ENCODE assay signal across 17 cellular contexts in the genomic region with DNA sequence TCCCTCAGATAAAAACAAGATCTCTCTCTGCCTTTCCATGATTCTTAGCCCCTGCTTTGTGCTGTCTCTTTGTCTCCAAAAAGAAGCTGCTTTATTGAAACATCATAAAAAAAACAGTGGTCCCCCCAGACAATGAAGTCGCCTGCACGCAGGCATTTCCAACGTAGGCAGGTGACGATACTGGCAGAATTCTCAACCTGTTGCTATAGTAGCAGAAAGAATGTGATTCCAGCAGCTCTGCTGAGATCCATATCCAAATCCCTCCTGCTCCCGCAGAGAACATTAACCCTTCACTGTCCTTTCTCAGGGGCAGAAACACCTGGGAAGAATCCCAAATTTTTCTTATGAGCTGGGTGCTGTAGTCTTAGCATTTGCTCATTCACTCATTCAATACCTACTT.
DNase-seq lines count a peak whose midpoint lies in the region; ATAC-seq and TF ChIP-seq lines count a peak whose summit lies in the region.
"Had no signal": no experiment of that assay in that cellular context is flagged by ENCODE, and none has a peak within 500 bp of the region (broad histone marks: within the 10 kb centered on the region; RNA-seq: fewer than 3 reads in every experiment).

No MANE protein-coding gene starts in this region.

- H3K4me3 ChIP-seq in HEK293 (ENCODE audit: low read depth, low read length) (no peak overlapping the region), neuron (ENCODE audit: low read length) (no peak overlapping the region)
- H3K4me3 ChIP-seq: colonic mucosa, tibial artery had no signal

- H3K27me3 Mint-ChIP-seq in T-helper 2 cell treated with Interferon-gamma antibody and Interleukin-4, amounts not matched to agents 5 μg/mL and 100 μg/mL, for 36 hours (ENCODE audit: low read depth): no peaks in the 10 kb centered on the region

- ATAC-seq in HG02938 (IDR thresholded peaks at IDR 0.05; ENCODE audit: unreplicated experiment): no peak

- CTCF ChIA-PET in HEK293 (lab: Yijun Ruan, JAX): interaction anchor here (1.1 kb wide), 1 partner anchor 138 kb away, joined by 3 read pairs; no protein-coding TSS in a partner anchor

- no peaks in the 10 kb centered on the region for H3K4me1 Mint-ChIP-seq in T-helper 2 cell treated with Interferon-gamma antibody and Interleukin-4, amounts not matched to agents 5 μg/mL and 100 μg/mL, for 36 hours (ENCODE audit: low read depth)

- H3K36me3 Mint-ChIP-seq in T-helper 2 cell treated with Interferon-gamma antibody and Interleukin-4, amounts not matched to agents 5 μg/mL and 100 μg/mL, for 36 hours (ENCODE audit: low read depth): no peaks in the 10 kb centered on the region

- H3K27ac Mint-ChIP-seq in T-helper 2 cell treated with Interferon-gamma antibody and Interleukin-4, amounts not matched to agents 5 μg/mL and 100 μg/mL, for 36 hours: no peak overlapping the region
- H3K27ac Mint-ChIP-seq: T-helper 1 cell treated with Interleukin-12 subunit alpha and Interleukin-12 subunit beta and Interleukin-4 antibody, amounts not matched to agents 30 μg/mL and 1 μg/mL, for 36 hours had no signal

- no peaks in the 10 kb centered on the region for H3K4me1 ChIP-seq in HEK293 (ENCODE audit: control insufficient read depth, insufficient read depth, low read length)
- peaks cover 26% of the 10 kb centered on the region for H3K4me1 ChIP-seq in neuron (ENCODE audit: insufficient read depth, low read length)
- H3K4me1 ChIP-seq: colonic mucosa had no signal

- no peak overlapping the region for H3K4me3 Mint-ChIP-seq in T-helper 2 cell treated with Interferon-gamma antibody and Interleukin-4, amounts not matched to agents 5 μg/mL and 100 μg/mL, for 36 hours
- H3K4me3 Mint-ChIP-seq: T-helper 1 cell treated with Interleukin-12 subunit alpha and Interleukin-12 subunit beta and Interleukin-4 antibody, amounts not matched to agents 30 μg/mL and 1 μg/mL, for 36 hours had no signal

- POLR2A ChIA-PET in HEK293 (lab: Yijun Ruan, JAX): no interaction called here

- no peaks in the 10 kb centered on the region for H3K9me3 Mint-ChIP-seq in T-helper 2 cell treated with Interferon-gamma antibody and Interleukin-4, amounts not matched to agents 5 μg/mL and 100 μg/mL, for 36 hours
- H3K9me3 Mint-ChIP-seq: T-helper 1 cell treated with Interleukin-12 subunit alpha and Interleukin-12 subunit beta and Interleukin-4 antibody, amounts not matched to agents 30 μg/mL and 1 μg/mL, for 36 hours had no signal

- H3K27ac ChIP-seq in HEK293 (ENCODE audit: extremely low read depth, low read depth, low read length): no peak overlapping the region
- peak overlapping the region; percentile 89 for H3K27ac ChIP-seq in epithelial cell of prostate
- H3K27ac ChIP-seq: colonic mucosa, parathyroid adenoma, tibial artery had no signal

- DNase-seq in NCI-H748 (lab: John Stamatoyannopoulos, UW; ENCODE audit: unreplicated experiment) (peak; percentile 86), epithelial cell of prostate (ENCODE audit: low read depth, low spot score) (no peak), dedifferentiated amniotic fluid mesenchymal stem cell (ENCODE audit: extremely low spot score) (no peak)
- DNase-seq in T-helper 2 cell treated with Interferon-gamma antibody and Interleukin-4, amounts not matched to agents 5 μg/mL and 100 μg/mL, for 36 hours (ENCODE audit: low spot score): no peak
- DNase-seq in activated CD4-positive, alpha-beta T cell treated with anti-CD3 and anti-CD28 coated beads for 1 hour: no peak
- DNase-seq: activated T-cell treated with anti-CD3 and anti-CD28 coated beads, Interleukin-2, amount 50 U/mL, for 1 hour; AML-193; colonic mucosa; hippocampal formation; mesenchymal stem cell; NCI-H446; tibial artery had no signal

- TF ChIP-seq CTCF in HEK293 (tag by site-specific recombination; IDR thresholded peaks at IDR 0.05): no peak

- H3K9me3 ChIP-seq in HEK293 (ENCODE audit: control insufficient read depth, insufficient read depth, low read depth, low read length) (no peaks in the 10 kb centered on the region), neuron (ENCODE audit: low read length) (no peaks in the 10 kb centered on the region)
- H3K9me3 ChIP-seq: colonic mucosa, tibial artery had no signal

- H3K36me3 ChIP-seq in HEK293 (ENCODE audit: control insufficient read depth in 2 of 2, insufficient read depth in 1 of 2, low read length in 2 of 2): no peaks in the 10 kb centered on the region
- no peaks in the 10 kb centered on the region for H3K36me3 ChIP-seq in neuron (ENCODE audit: insufficient read depth, low read length)
- H3K36me3 ChIP-seq: colonic mucosa, tibial artery had no signal

- H2AFZ ChIP-seq in neuron (ENCODE audit: low read depth, low read length): peak overlapping the region; percentile 42
- H2AFZ ChIP-seq: parathyroid adenoma had no signal

- no peaks in the 10 kb centered on the region for H3K27me3 ChIP-seq in neuron (ENCODE audit: insufficient read depth, low read length)
- H3K27me3 ChIP-seq: colonic mucosa, tibial artery had no signal

TF ChIP-seq in HEK293, 187 proteins besides CTCF, POLR2A, EP300 and RAD21:
- TF ChIP-seq, protein P1, sequence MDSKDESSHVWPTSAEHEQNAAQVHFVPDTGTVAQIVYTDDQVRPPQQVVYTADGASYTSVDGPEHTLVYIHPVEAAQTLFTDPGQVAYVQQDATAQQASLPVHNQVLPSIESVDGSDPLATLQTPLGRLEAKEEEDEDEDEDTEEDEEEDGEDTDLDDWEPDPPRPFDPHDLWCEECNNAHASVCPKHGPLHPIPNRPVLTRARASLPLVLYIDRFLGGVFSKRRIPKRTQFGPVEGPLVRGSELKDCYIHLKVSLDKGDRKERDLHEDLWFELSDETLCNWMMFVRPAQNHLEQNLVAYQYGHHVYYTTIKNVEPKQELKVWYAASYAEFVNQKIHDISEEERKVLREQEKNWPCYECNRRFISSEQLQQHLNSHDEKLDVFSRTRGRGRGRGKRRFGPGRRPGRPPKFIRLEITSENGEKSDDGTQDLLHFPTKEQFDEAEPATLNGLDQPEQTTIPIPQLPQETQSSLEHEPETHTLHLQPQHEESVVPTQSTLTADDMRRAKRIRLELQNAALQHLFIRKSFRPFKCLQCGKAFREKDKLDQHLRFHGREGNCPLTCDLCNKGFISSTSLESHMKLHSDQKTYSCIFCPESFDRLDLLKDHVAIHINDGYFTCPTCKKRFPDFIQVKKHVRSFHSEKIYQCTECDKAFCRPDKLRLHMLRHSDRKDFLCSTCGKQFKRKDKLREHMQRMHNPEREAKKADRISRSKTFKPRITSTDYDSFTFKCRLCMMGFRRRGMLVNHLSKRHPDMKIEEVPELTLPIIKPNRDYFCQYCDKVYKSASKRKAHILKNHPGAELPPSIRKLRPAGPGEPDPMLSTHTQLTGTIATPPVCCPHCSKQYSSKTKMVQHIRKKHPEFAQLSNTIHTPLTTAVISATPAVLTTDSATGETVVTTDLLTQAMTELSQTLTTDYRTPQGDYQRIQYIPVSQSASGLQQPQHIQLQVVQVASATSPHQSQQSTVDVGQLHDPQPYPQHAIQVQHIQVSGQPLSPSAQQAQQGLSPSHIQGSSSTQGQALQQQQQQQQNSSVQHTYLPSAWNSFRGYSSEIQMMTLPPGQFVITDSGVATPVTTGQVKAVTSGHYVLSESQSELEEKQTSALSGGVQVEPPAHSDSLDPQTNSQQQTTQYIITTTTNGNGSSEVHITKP (tag by site-specific recombination; IDR thresholded peaks at IDR 0.05): peak; percentile 34
- TF ChIP-seq FEZF1 (tag by site-specific recombination; IDR thresholded peaks at IDR 0.05): no peak
- TF ChIP-seq SCRT2 (tag by site-specific recombination; IDR thresholded peaks at IDR 0.05): peak; percentile 89
